10 cellular contexts compared by ENCODE assay signal in genomic region chr6:65998544-65998943, GRCh38.
"Had no signal": no experiment of that assay in that cellular context is flagged by ENCODE, and none has a peak within 500 bp of the region (broad histone marks: within the 10 kb centered on the region; RNA-seq: fewer than 3 reads in every experiment).

No MANE protein-coding gene starts in this region.

- H3K4me2 ChIP-seq: GM23338, KMS-11 had no signal

- H2AFZ ChIP-seq: GM23338 had no signal

- ATAC-seq: GM23338, HCT116, HepG2 had no signal

- H3K9ac ChIP-seq: KMS-11 had no signal

- H3K27ac ChIP-seq: HL-60, KMS-11 had no signal

- DNase-seq: H9, HFFc6, KBM-7 had no signal

- FAIRE-seq: H1, H54, HepG2 had no signal

- H3K4me3 ChIP-seq: GM23338 had no signal
